ENCODE assay signal across 10 cellular contexts in genomic region chr20:44069203-44069931, GRCh38.
DNase-seq lines count a peak whose midpoint lies in the region; ATAC-seq and TF ChIP-seq lines count a peak whose summit lies in the region.
"Had no signal": no experiment of that assay in that cellular context is flagged by ENCODE, and none has a peak within 500 bp of the region (broad histone marks: within the 10 kb centered on the region; RNA-seq: fewer than 3 reads in every experiment).

No MANE protein-coding gene starts in this region.

- TF ChIP-seq CTCF in esophagus muscularis mucosa (IDR thresholded peaks at IDR 0.05) (no peak), stomach (IDR thresholded peaks at IDR 0.05) (no peak)

- DNase-seq in CD4-positive, CD25-positive, alpha-beta regulatory T cell: peak; percentile 61 to 91 (median 90)
- DNase-seq in esophagus muscularis mucosa (ENCODE audit: extremely low spot score) (peak; percentile 89), stomach (peak; percentile 30), mesendoderm (no peak), OCI-M1 (lab: John Stamatoyannopoulos, UW) (no peak), NCI-H187 (lab: John Stamatoyannopoulos, UW) (no peak)

- peak overlapping the region; percentile 82 for H3K4me3 ChIP-seq in CD4-positive, CD25-positive, alpha-beta regulatory T cell (ENCODE audit: low read depth, low read length)
- H3K4me3 ChIP-seq in esophagus muscularis mucosa (no peak overlapping the region), stomach (peak overlapping the region in 1 of 4 donors; percentile 16), mesendoderm (ENCODE audit: low read length) (no peak overlapping the region)

- no peak overlapping the region for H3K4me2 ChIP-seq in mesendoderm (ENCODE audit: low read length)

- no peak for TF ChIP-seq POLR2A in esophagus muscularis mucosa (IDR thresholded peaks at IDR 0.05; ENCODE audit: low read depth)
- no peak for TF ChIP-seq POLR2A in stomach (IDR thresholded peaks at IDR 0.05)

- H3K27ac Mint-ChIP-seq in CD4-positive, CD25-positive, alpha-beta regulatory T cell: peak overlapping the region; percentile 99 to 100 (median 99)

- no peaks in the 10 kb centered on the region for H3K79me1 ChIP-seq in mesendoderm (ENCODE audit: low read length)

- no peak overlapping the region for H2BK120ac ChIP-seq in mesendoderm (ENCODE audit: low read depth, low read length)

- intact Hi-C loops in esophagus muscularis mucosa (cut with DNase I) (no loop called here), stomach (cut with DNase I; ENCODE audit: low total_unique reads) (no loop called here)

- H3K36me3 ChIP-seq in CD4-positive, CD25-positive, alpha-beta regulatory T cell (ENCODE audit: control insufficient read depth, insufficient read depth, low read length): no peaks in the 10 kb centered on the region
- H3K36me3 ChIP-seq in esophagus muscularis mucosa (peaks cover 0 to 26% (median 12%) of the 10 kb centered on the region in 4 donors), stomach (peaks cover 0 to 8% (median 3%) of the 10 kb centered on the region in 4 donors), mesendoderm (ENCODE audit: control insufficient read depth, insufficient read depth, low read length) (no peaks in the 10 kb centered on the region)

- H3K4ac ChIP-seq in mesendoderm (ENCODE audit: low read depth, low read length): no peak overlapping the region

- no peaks in the 10 kb centered on the region for H3K27me3 Mint-ChIP-seq in CD4-positive, CD25-positive, alpha-beta regulatory T cell

- no peak overlapping the region for H2AK5ac ChIP-seq in mesendoderm (ENCODE audit: low read length)

- no peak overlapping the region for H4K8ac ChIP-seq in mesendoderm (ENCODE audit: low read depth, low read length)

- no peak overlapping the region for H3K56ac ChIP-seq in mesendoderm (ENCODE audit: low read length)

- no peaks in the 10 kb centered on the region for H3K9me3 ChIP-seq in CD4-positive, CD25-positive, alpha-beta regulatory T cell (ENCODE audit: control insufficient read depth in 2 of 2, low read length in 2 of 2)
- H3K9me3 ChIP-seq in esophagus muscularis mucosa (no peaks in the 10 kb centered on the region), stomach (no peaks in the 10 kb centered on the region)
- H3K9me3 ChIP-seq: left lung had no signal

- peak; percentile 71 to 73 for ATAC-seq in CD4-positive, CD25-positive, alpha-beta regulatory T cell (ENCODE audit: low read depth in 2 of 2)
- peak; percentile 64 for ATAC-seq in HG02852 (IDR thresholded peaks at IDR 0.05; ENCODE audit: unreplicated experiment)
- peak; percentile 68 to 75 for ATAC-seq in activated CD4-positive, CD25-positive, alpha-beta regulatory T cell treated with anti-CD3 and anti-CD28 coated beads, Interleukin-2, amount 50 U/mL, for 24 hours

- no peak overlapping the region for H3K23ac ChIP-seq in mesendoderm (ENCODE audit: low read length)

- H3K9ac ChIP-seq in mesendoderm (ENCODE audit: low read length): no peak overlapping the region

- H3K4me1 Mint-ChIP-seq in CD4-positive, CD25-positive, alpha-beta regulatory T cell: peaks cover 12 to 66% (median 30%) of the 10 kb centered on the region in 4 donors

- no peak for TF ChIP-seq EP300 in esophagus muscularis mucosa (IDR thresholded peaks at IDR 0.05)
- TF ChIP-seq EP300 in stomach (IDR thresholded peaks at IDR 0.05): no peak

- H2BK15ac ChIP-seq in mesendoderm (replicated peaks; ENCODE audit: low read depth): no peak overlapping the region

- peak overlapping the region; percentile 93 for H3K27ac ChIP-seq in CD4-positive, CD25-positive, alpha-beta regulatory T cell (ENCODE audit: insufficient read depth, low read length, poor library complexity, severe bottlenecking)
- H3K27ac ChIP-seq in esophagus muscularis mucosa (replicated peaks in 1 of 4) (no peak overlapping the region), stomach (peak overlapping the region in 2 of 5 donors; percentile 72 to 80), mesendoderm (ENCODE audit: low read depth, low read length) (no peak overlapping the region)
- H3K27ac ChIP-seq: VCaP had no signal

- peak overlapping the region; percentile 78 to 87 (median 84) for H3K4me3 Mint-ChIP-seq in CD4-positive, CD25-positive, alpha-beta regulatory T cell

- no peaks in the 10 kb centered on the region for H3K27me3 ChIP-seq in CD4-positive, CD25-positive, alpha-beta regulatory T cell (ENCODE audit: control insufficient read depth, insufficient read depth, low read length)
- H3K27me3 ChIP-seq in esophagus muscularis mucosa: peaks cover 0 to 4% (median 0%) of the 10 kb centered on the region in 4 donors
- peaks cover 0 to 5% (median 0%) of the 10 kb centered on the region in 3 donors for H3K27me3 ChIP-seq in stomach
- H3K27me3 ChIP-seq in mesendoderm (ENCODE audit: insufficient read depth, low read length, poor library complexity): no peaks in the 10 kb centered on the region
- H3K27me3 ChIP-seq: left lung had no signal

- no peak overlapping the region for H4K5ac ChIP-seq in mesendoderm (ENCODE audit: low read length)

- H3K18ac ChIP-seq in mesendoderm (ENCODE audit: low read length): no peak overlapping the region

- H3K4me1 ChIP-seq in CD4-positive, CD25-positive, alpha-beta regulatory T cell (ENCODE audit: control insufficient read depth, insufficient read depth, low read length, poor library complexity, severe bottlenecking): peaks cover 48% of the 10 kb centered on the region
- peaks cover 0 to 3% (median 0%) of the 10 kb centered on the region in 4 donors for H3K4me1 ChIP-seq in esophagus muscularis mucosa
- H3K4me1 ChIP-seq in stomach: peaks cover 0 to 7% (median under 1%) of the 10 kb centered on the region in 4 donors
- H3K4me1 ChIP-seq in mesendoderm (ENCODE audit: control insufficient read depth, low read depth, low read length): no peaks in the 10 kb centered on the region

- WGBS in esophagus muscularis mucosa: 81% methylated on average over 25 of the region's 26 CpGs
- WGBS in stomach, 5 donors: 65 to 80% (median 75%) methylated on average over 26 of the region's 26 CpGs
- WGBS in mesendoderm (ENCODE audit: extremely low coverage, insufficient coverage, low lambda C conversion rate): no CpG with 5 or more reads among the region's 26 CpGs

- H3K79me2 ChIP-seq in mesendoderm (ENCODE audit: control insufficient read depth, insufficient read depth, low read length): no peaks in the 10 kb centered on the region

- H3K9me3 Mint-ChIP-seq in CD4-positive, CD25-positive, alpha-beta regulatory T cell: no peaks in the 10 kb centered on the region

- H3K36me3 Mint-ChIP-seq in CD4-positive, CD25-positive, alpha-beta regulatory T cell: no peaks in the 10 kb centered on the region

- H2BK5ac ChIP-seq in mesendoderm (ENCODE audit: low read length): no peak overlapping the region

Comparison
In these comparisons a context has a peak if more than half of its experiments do, and no peak if none do; other contexts are left out.
1. DNase-seq: peak in CD4-positive, CD25-positive, alpha-beta regulatory T cell (3 of 3), esophagus muscularis mucosa (single experiment) and stomach (single experiment); none in mesendoderm (single experiment), OCI-M1 (single experiment) and NCI-H187 (0 of 2).
2. Peak in every context shown above with its lines, with median percentiles within 50 percentile points of each other: ATAC-seq.